In genomic region chr17:81101614-81102306, GRCh38 we compare ENCODE assay signal across 8 cellular contexts.
A peak's percentile ranks its signal among the peaks of the same experiment; 100 is the strongest.
DNase-seq lines count a peak whose midpoint lies in the region; ATAC-seq and TF ChIP-seq lines count a peak whose summit lies in the region.

No MANE protein-coding gene starts in this region.

- no peaks in the 10 kb centered on the region for H3K27me3 Mint-ChIP-seq in T-helper 17 cell

- peaks cover 7% of the 10 kb centered on the region for H3K36me3 ChIP-seq in HAP-1 (replicated peaks)
- peaks cover 0 to 19% of the 10 kb centered on the region in 2 donors for H3K36me3 ChIP-seq in adrenal gland (replicated peaks in 1 of 2)
- H3K36me3 ChIP-seq in left ventricle myocardium inferior, result peaks cover 52% of the 10 kb centered on the region

- ATAC-seq in T-helper 17 cell, result peak; percentile 100
- ATAC-seq in GM18858 (IDR thresholded peaks at IDR 0.05; ENCODE audit: unreplicated experiment), result no peak

- no peak overlapping the region for H3K27ac Mint-ChIP-seq in T-helper 17 cell

- H3K36me3 Mint-ChIP-seq in T-helper 17 cell (ENCODE audit: low read depth), result no peaks in the 10 kb centered on the region

- intact Hi-C loops in adrenal gland (cut with DNase I) (loop anchor here (2.0 to 5.0 kb wide), 4 partner anchors 79 to 114 kb away; partner anchors contain the start of gene CHMP6 (in 1 of the 2)), left ventricle myocardium inferior (cut with micrococcal nuclease) (loop anchor here (5.0 kb wide), 1 partner anchor 79 kb away; no protein-coding TSS in a partner anchor)

- peaks cover 10% of the 10 kb centered on the region for H3K4me1 ChIP-seq in HAP-1
- H3K4me1 ChIP-seq in adrenal gland (replicated peaks in 1 of 2), result peaks cover 12 to 13% of the 10 kb centered on the region in 2 donors
- peaks cover 23% of the 10 kb centered on the region for H3K4me1 ChIP-seq in left ventricle myocardium inferior

- TF ChIP-seq POLR2A in adrenal gland (IDR thresholded peaks at IDR 0.05), result no peak

- DNase-seq in GF-D8 (lab: John Stamatoyannopoulos, UW) (peak; percentile 20), HAP-1 (ENCODE audit: low spot score in 2 of 2) (peak; percentile 75 to 91), NCI-H1092 (lab: John Stamatoyannopoulos, UW) (peak; percentile 61), T-helper 17 cell (peak; percentile 84 to 95 (median 87)), adrenal gland (peak; percentile 80 to 90 (median 85)), left ventricle myocardium inferior (peak; percentile 77), retina (peak; percentile 91)

- no peak overlapping the region for H3K4me3 Mint-ChIP-seq in T-helper 17 cell

- TF ChIP-seq CTCF in adrenal gland (IDR thresholded peaks at IDR 0.05) (peak; percentile 99 to 100 (median 100)), left ventricle myocardium inferior (IDR thresholded peaks at IDR 0.05; ENCODE audit: borderline replicate concordance) (peak; percentile 100)

- WGBS in adrenal gland, 4 donors, result 20 to 96% (median 38%) methylated on average over 4 to 33 of the region's 33 CpGs

- no peak overlapping the region for H3K27ac ChIP-seq in adrenal gland
- no peak overlapping the region for H3K27ac ChIP-seq in left ventricle myocardium inferior (replicated peaks)

- in situ Hi-C loops in HAP-1 (cut with MboI; ENCODE audit: low sequenced_read_pairs), result no loop called here

- H3K9me3 ChIP-seq in HAP-1, result no peaks in the 10 kb centered on the region
- no peaks in the 10 kb centered on the region for H3K9me3 ChIP-seq in T-helper 17 cell (ENCODE audit: control insufficient read depth, low read length, poor library complexity, severe bottlenecking)
- H3K9me3 ChIP-seq in adrenal gland (replicated peaks in 1 of 3), result no peaks in the 10 kb centered on the region
- H3K9me3 ChIP-seq in left ventricle myocardium inferior (replicated peaks), result no peaks in the 10 kb centered on the region

- no peak overlapping the region for H3K4me3 ChIP-seq in HAP-1
- no peak overlapping the region for H3K4me3 ChIP-seq in adrenal gland
- H3K4me3 ChIP-seq in left ventricle myocardium inferior, result no peak overlapping the region

- H3K27me3 ChIP-seq in HAP-1 (ENCODE audit: low read depth) (no peaks in the 10 kb centered on the region), adrenal gland (no peaks in the 10 kb centered on the region), left ventricle myocardium inferior (ENCODE audit: low read depth) (no peaks in the 10 kb centered on the region)

- H3K4me1 Mint-ChIP-seq in T-helper 17 cell, result peaks cover 9% of the 10 kb centered on the region

Comparison
In these comparisons a context has a peak if more than half of its experiments do, and no peak if none do; other contexts are left out.
1. DNase-seq: peak in every context shown above with its lines; median percentile 91 in retina; 87 in T-helper 17 cell; 85 in adrenal gland; 83 in HAP-1; 77 in left ventricle myocardium inferior; 61 in NCI-H1092; 20 in GF-D8.